ENCODE assay signal across 9 cellular contexts in the genomic region with DNA sequence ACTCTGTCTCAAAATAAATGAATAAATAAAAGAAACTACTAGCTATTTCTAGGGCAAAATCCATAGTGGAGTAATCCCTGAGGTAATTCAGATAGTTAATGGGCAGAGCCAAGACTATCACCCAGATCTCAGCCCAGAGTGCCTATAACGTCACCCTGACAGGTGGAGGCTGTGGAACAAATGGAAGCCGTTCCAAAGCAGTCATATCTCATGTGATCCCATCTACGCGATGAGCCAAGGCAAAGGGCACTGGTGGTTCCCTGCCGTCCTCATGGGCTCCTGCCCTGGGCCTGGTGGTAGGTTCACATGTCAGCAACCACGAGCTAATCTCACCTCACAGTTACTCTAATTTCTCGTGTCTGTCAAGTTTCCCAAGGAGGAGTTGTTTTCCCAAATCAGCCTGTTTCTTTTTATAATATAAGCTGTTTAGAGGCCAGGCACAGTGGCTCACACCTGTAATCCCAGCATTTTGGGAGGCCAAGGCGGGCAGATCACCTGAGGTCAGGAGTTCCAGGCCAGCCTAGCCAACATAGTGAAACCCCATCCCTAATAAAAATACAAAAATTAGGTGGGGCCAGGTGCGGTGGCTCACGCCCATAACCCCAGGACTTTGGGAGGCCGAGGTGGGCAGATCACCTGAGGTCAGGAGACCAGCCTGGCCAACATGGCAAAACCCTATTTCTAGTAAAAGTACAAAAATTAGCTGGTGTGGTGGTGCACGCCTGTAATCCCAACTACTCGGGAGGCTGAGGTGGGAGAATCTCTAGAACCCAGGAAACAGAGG.
"Had no signal": no experiment of that assay in that cellular context is flagged by ENCODE, and none has a peak within 500 bp of the region (broad histone marks: within the 10 kb centered on the region; RNA-seq: fewer than 3 reads in every experiment).

No MANE protein-coding gene starts in this region.

- H3K27me3 ChIP-seq: brain microvascular endothelial cell, transverse colon had no signal

- H3K4me3 ChIP-seq: lower lobe of right lung, transverse colon had no signal

- ATAC-seq: lower lobe of right lung had no signal

- H3K9me3 ChIP-seq: lower lobe of right lung, transverse colon had no signal

- DNase-seq: activated CD4-positive, alpha-beta memory T cell treated with anti-CD3 and anti-CD28 coated beads, Interleukin-2, amount 10 ng/mL, durations not matched to agents 7 days and 5 days; activated naive CD4-positive, alpha-beta T cell treated with anti-CD3 and anti-CD28 coated beads, Interleukin-2, amount 50 U/mL, for 16 hours; amniotic stem cell; brain microvascular endothelial cell; dermis blood vessel endothelial cell; lower lobe of right lung; occipital lobe; stimulated activated CD4-positive, alpha-beta T cell treated with anti-CD3 and anti-CD28 coated beads, Interleukin-4, amount 100 ng/mL, for 4 hours; transverse colon had no signal

- H3K27ac ChIP-seq: brain microvascular endothelial cell, lower lobe of right lung, transverse colon had no signal
